ENCODE assay signal across 1 cellular context in the genomic region with DNA sequence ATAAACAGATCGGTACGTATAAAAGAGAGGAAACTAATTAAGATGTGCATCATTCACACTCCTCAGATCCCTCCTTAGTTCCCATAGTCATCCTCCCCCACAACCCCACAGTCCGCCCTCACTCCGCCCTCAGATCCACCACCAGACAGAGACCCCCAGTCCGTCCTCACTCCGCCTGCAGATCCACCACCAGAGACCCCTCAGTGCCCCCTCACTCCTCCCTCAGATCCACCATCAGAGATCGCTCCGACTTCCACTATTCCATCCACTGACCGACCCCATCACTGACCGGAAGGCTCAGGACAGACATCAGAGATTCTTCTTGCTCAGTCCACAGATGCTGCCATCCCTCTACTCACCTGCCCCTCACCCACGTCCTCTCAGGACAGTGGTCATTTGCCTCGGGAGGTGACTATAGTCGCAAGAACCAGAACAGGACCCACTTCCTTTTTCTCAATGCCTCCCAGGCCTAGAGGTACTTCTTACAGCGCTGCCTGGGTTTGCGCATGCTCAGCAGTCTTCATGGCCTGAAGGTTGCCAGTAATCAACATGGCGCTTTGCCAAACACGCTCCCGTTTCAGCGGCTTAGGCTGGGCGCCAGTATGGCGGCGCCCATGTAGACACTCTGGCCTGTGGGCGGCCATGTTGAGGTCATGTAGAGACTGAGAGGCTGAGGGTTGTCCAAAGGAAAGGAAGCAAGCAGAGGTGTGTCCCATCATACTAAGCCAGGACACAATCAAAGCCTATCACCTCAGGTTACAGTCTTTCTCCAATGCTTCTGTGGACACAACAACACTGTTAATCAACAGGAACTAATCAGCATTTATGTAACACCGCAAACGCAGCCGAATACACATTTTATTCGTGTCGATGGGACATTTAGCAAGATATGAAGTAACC.
A peak's percentile ranks its signal among the peaks of the same experiment; 100 is the strongest.
TF ChIP-seq lines count a peak whose summit lies in the region.

A gene (minus strand): TSS at position 508 of the 900 bp plus-strand sequence. CDS start 3,009 bp downstream, outside the sequence.

TF ChIP-seq in HepG2, 621 proteins besides CTCF, POLR2A, EP300 and RAD21 (continued from another document and continues in another):
- TF ChIP-seq, protein P1, sequence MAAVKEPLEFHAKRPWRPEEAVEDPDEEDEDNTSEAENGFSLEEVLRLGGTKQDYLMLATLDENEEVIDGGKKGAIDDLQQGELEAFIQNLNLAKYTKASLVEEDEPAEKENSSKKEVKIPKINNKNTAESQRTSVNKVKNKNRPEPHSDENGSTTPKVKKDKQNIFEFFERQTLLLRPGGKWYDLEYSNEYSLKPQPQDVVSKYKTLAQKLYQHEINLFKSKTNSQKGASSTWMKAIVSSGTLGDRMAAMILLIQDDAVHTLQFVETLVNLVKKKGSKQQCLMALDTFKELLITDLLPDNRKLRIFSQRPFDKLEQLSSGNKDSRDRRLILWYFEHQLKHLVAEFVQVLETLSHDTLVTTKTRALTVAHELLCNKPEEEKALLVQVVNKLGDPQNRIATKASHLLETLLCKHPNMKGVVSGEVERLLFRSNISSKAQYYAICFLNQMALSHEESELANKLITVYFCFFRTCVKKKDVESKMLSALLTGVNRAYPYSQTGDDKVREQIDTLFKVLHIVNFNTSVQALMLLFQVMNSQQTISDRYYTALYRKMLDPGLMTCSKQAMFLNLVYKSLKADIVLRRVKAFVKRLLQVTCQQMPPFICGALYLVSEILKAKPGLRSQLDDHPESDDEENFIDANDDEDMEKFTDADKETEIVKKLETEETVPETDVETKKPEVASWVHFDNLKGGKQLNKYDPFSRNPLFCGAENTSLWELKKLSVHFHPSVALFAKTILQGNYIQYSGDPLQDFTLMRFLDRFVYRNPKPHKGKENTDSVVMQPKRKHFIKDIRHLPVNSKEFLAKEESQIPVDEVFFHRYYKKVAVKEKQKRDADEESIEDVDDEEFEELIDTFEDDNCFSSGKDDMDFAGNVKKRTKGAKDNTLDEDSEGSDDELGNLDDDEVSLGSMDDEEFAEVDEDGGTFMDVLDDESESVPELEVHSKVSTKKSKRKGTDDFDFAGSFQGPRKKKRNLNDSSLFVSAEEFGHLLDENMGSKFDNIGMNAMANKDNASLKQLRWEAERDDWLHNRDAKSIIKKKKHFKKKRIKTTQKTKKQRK (IDR thresholded peaks at IDR 0.05; ENCODE audit: low read length) = no peak
- TF ChIP-seq, protein P2, sequence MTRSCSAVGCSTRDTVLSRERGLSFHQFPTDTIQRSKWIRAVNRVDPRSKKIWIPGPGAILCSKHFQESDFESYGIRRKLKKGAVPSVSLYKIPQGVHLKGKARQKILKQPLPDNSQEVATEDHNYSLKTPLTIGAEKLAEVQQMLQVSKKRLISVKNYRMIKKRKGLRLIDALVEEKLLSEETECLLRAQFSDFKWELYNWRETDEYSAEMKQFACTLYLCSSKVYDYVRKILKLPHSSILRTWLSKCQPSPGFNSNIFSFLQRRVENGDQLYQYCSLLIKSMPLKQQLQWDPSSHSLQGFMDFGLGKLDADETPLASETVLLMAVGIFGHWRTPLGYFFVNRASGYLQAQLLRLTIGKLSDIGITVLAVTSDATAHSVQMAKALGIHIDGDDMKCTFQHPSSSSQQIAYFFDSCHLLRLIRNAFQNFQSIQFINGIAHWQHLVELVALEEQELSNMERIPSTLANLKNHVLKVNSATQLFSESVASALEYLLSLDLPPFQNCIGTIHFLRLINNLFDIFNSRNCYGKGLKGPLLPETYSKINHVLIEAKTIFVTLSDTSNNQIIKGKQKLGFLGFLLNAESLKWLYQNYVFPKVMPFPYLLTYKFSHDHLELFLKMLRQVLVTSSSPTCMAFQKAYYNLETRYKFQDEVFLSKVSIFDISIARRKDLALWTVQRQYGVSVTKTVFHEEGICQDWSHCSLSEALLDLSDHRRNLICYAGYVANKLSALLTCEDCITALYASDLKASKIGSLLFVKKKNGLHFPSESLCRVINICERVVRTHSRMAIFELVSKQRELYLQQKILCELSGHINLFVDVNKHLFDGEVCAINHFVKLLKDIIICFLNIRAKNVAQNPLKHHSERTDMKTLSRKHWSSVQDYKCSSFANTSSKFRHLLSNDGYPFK (CRISPR knock-in tag; IDR thresholded peaks at IDR 0.05; ENCODE audit: borderline replicate concordance) = peak; percentile 90; the same call in 1 of the 2 replicates
- TF ChIP-seq FOXA1 (IDR thresholded peaks at IDR 0.05) (no peak), FOXA1 (CRISPR knock-in tag; IDR thresholded peaks at IDR 0.05) (peak; percentile 73), NONO (IDR thresholded peaks at IDR 0.05) (no peak), NONO (CRISPR knock-in tag; conservative IDR thresholded peaks at IDR 0.05) (peak; percentile 64; the same call in 1 of the 2 replicates), ATF7-NPFF (CRISPR knock-in tag; IDR thresholded peaks at IDR 0.05; ENCODE audit: low read depth) (no peak), AGO2 (optimal IDR thresholded peaks at IDR 0.05; ENCODE audit: low read depth, low read length) (no peak), KDM5A (IDR thresholded peaks at IDR 0.05; ENCODE audit: borderline replicate concordance, low read length) (peak; percentile 32; the same call in 1 of the 2 replicates), TP53 (CRISPR knock-in tag; conservative IDR thresholded peaks at IDR 0.05) (no peak), JARID2 (CRISPR knock-in tag; IDR thresholded peaks at IDR 0.05; ENCODE audit: insufficient replicate concordance) (no peak), ZC3H13 (CRISPR knock-in tag; IDR thresholded peaks at IDR 0.05) (peak; percentile 41; the same call in 1 of the 2 replicates), HMG20A (CRISPR knock-in tag; IDR thresholded peaks at IDR 0.05; ENCODE audit: borderline replicate concordance) (no peak), MIER2 (CRISPR knock-in tag; IDR thresholded peaks at IDR 0.05) (0 out of 2 replicates have a peak, but pooled peaks have one; percentile 50), GATAD2A (CRISPR knock-in tag; IDR thresholded peaks at IDR 0.05) (peak; percentile 36; the same call in 1 of the 2 replicates), ZNF138 (CRISPR knock-in tag; IDR thresholded peaks at IDR 0.05; ENCODE audit: low read depth) (no peak), MXD4 (CRISPR knock-in tag; IDR thresholded peaks at IDR 0.05) (0 out of 2 replicates have a peak, but pooled peaks have one; percentile 50), CCDC6 (CRISPR knock-in tag; IDR thresholded peaks at IDR 0.05) (no peak; the same call in 1 of the 2 replicates), NFYB (CRISPR knock-in tag; IDR thresholded peaks at IDR 0.05) (peak; percentile 51; the same call in 1 of the 2 replicates), TARDBP (CRISPR knock-in tag; IDR thresholded peaks at IDR 0.05) (peak; percentile 65), ZNF367 (CRISPR knock-in tag; IDR thresholded peaks at IDR 0.05; ENCODE audit: borderline replicate concordance) (no peak), ZFP37 (CRISPR knock-in tag; IDR thresholded peaks at IDR 0.05; ENCODE audit: borderline replicate concordance) (no peak)
- TF ChIP-seq, protein P3, sequence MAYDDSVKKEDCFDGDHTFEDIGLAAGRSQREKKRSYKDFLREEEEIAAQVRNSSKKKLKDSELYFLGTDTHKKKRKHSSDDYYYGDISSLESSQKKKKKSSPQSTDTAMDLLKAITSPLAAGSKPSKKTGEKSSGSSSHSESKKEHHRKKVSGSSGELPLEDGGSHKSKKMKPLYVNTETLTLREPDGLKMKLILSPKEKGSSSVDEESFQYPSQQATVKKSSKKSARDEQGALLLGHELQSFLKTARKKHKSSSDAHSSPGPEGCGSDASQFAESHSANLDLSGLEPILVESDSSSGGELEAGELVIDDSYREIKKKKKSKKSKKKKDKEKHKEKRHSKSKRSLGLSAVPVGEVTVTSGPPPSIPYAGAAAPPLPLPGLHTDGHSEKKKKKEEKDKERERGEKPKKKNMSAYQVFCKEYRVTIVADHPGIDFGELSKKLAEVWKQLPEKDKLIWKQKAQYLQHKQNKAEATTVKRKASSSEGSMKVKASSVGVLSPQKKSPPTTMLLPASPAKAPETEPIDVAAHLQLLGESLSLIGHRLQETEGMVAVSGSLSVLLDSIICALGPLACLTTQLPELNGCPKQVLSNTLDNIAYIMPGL (CRISPR knock-in tag; IDR thresholded peaks at IDR 0.05; ENCODE audit: borderline replicate concordance in 1 of 2, low read depth in 1 of 2) = peak; percentile 54 to 71; a peak in 3 of 4 replicates
- TF ChIP-seq, protein P4, sequence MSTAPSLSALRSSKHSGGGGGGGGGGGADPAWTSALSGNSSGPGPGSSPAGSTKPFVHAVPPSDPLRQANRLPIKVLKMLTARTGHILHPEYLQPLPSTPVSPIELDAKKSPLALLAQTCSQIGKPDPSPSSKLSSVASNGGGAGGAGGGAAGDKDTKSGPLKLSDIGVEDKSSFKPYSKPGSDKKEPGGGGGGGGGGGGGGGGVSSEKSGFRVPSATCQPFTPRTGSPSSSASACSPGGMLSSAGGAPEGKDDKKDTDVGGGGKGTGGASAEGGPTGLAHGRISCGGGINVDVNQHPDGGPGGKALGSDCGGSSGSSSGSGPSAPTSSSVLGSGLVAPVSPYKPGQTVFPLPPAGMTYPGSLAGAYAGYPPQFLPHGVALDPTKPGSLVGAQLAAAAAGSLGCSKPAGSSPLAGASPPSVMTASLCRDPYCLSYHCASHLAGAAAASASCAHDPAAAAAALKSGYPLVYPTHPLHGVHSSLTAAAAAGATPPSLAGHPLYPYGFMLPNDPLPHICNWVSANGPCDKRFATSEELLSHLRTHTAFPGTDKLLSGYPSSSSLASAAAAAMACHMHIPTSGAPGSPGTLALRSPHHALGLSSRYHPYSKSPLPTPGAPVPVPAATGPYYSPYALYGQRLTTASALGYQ (CRISPR knock-in tag; IDR thresholded peaks at IDR 0.05) = no peak
- TF ChIP-seq, protein P5, sequence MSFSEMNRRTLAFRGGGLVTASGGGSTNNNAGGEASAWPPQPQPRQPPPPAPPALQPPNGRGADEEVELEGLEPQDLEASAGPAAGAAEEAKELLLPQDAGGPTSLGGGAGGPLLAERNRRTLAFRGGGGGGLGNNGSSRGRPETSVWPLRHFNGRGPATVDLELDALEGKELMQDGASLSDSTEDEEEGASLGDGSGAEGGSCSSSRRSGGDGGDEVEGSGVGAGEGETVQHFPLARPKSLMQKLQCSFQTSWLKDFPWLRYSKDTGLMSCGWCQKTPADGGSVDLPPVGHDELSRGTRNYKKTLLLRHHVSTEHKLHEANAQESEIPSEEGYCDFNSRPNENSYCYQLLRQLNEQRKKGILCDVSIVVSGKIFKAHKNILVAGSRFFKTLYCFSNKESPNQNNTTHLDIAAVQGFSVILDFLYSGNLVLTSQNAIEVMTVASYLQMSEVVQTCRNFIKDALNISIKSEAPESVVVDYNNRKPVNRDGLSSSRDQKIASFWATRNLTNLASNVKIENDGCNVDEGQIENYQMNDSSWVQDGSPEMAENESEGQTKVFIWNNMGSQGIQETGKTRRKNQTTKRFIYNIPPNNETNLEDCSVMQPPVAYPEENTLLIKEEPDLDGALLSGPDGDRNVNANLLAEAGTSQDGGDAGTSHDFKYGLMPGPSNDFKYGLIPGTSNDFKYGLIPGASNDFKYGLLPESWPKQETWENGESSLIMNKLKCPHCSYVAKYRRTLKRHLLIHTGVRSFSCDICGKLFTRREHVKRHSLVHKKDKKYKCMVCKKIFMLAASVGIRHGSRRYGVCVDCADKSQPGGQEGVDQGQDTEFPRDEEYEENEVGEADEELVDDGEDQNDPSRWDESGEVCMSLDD (CRISPR knock-in tag; IDR thresholded peaks at IDR 0.05; ENCODE audit: borderline replicate concordance) = no peak
- TF ChIP-seq, protein P6, sequence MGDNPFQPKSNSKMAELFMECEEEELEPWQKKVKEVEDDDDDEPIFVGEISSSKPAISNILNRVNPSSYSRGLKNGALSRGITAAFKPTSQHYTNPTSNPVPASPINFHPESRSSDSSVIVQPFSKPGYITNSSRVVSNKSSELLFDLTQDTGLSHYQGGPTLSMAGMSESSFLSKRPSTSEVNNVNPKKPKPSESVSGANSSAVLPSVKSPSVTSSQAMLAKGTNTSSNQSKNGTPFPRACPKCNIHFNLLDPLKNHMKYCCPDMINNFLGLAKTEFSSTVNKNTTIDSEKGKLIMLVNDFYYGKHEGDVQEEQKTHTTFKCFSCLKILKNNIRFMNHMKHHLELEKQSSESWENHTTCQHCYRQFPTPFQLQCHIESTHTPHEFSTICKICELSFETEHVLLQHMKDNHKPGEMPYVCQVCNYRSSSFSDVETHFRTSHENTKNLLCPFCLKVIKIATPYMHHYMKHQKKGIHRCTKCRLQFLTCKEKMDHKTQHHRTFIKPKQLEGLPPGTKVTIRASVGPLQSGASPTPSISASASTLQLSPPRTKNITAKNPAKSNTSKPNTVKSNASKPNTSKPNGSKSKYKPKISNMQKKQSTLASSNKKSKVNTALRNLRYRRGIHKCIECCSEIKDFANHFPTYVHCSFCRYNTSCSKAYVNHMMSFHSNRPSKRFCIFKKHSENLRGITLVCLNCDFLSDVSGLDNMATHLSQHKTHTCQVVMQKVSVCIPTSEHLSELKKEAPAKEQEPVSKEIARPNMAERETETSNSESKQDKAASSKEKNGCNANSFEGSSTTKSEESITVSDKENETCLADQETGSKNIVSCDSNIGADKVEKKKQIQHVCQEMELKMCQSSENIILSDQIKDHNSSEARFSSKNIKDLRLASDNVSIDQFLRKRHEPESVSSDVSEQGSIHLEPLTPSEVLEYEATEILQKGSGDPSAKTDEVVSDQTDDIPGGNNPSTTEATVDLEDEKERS (CRISPR knock-in tag; IDR thresholded peaks at IDR 0.05) = peak; percentile 88
- TF ChIP-seq, protein P7, sequence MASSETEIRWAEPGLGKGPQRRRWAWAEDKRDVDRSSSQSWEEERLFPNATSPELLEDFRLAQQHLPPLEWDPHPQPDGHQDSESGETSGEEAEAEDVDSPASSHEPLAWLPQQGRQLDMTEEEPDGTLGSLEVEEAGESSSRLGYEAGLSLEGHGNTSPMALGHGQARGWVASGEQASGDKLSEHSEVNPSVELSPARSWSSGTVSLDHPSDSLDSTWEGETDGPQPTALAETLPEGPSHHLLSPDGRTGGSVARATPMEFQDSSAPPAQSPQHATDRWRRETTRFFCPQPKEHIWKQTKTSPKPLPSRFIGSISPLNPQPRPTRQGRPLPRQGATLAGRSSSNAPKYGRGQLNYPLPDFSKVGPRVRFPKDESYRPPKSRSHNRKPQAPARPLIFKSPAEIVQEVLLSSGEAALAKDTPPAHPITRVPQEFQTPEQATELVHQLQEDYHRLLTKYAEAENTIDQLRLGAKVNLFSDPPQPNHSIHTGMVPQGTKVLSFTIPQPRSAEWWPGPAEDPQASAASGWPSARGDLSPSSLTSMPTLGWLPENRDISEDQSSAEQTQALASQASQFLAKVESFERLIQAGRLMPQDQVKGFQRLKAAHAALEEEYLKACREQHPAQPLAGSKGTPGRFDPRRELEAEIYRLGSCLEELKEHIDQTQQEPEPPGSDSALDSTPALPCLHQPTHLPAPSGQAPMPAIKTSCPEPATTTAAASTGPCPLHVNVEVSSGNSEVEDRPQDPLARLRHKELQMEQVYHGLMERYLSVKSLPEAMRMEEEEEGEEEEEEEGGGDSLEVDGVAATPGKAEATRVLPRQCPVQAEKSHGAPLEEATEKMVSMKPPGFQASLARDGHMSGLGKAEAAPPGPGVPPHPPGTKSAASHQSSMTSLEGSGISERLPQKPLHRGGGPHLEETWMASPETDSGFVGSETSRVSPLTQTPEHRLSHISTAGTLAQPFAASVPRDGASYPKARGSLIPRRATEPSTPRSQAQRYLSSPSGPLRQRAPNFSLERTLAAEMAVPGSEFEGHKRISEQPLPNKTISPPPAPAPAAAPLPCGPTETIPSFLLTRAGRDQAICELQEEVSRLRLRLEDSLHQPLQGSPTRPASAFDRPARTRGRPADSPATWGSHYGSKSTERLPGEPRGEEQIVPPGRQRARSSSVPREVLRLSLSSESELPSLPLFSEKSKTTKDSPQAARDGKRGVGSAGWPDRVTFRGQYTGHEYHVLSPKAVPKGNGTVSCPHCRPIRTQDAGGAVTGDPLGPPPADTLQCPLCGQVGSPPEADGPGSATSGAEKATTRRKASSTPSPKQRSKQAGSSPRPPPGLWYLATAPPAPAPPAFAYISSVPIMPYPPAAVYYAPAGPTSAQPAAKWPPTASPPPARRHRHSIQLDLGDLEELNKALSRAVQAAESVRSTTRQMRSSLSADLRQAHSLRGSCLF (CRISPR knock-in tag; IDR thresholded peaks at IDR 0.05; ENCODE audit: borderline replicate concordance) = no peak
- TF ChIP-seq, protein P8, sequence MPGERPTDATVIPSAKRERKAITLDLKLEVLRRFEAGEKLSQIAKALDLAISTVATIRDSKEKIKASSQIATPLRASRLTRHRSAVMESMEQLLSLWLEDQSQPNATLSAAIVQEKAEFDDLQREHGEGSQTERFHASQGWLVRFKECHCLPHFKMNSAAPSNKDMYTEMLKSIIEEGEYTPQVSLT (CRISPR knock-in tag; IDR thresholded peaks at IDR 0.05; ENCODE audit: borderline replicate concordance, low read depth) = no peak
